Comparison of ENCODE assay signal across 21 cellular contexts in the genomic region with DNA sequence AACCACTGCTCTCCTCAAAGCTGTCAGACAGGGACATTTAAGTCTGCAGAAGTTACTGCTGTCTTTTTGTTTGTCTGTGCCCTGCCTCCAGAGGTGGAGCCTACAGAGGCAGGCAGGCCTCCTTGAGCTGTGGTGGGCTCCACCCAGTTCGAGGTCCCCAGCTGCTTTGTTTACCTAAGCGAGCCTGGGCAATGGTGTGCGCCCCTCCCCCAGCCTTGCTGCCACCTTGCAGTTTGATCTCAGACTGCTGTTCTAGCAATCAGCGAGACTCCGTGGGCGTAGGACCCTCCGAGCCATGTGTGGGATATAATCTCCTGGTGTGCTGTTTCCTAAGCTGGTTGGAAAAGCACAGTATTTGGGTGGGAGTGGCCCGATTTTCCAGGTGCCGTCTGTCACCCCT. TPM values are rescaled to one million over a fixed set of nuclear protein-coding genes. Genes with fewer than 3 reads are reported as not detected.
"Had no signal": no experiment of that assay in that cellular context is flagged by ENCODE, and none has a peak within 500 bp of the region (broad histone marks: within the 10 kb centered on the region; RNA-seq: fewer than 3 reads in every experiment).

No MANE protein-coding gene starts in this region.

RNA-seq across cellular contexts. Expression of gene TSHB, which starts 10.1 kb away (rescaled TPM):
- total RNA-seq: activated naive CD4-positive, alpha-beta T cell treated with anti-CD3 and anti-CD28 coated beads for 36 hours; activated naive CD4-positive, alpha-beta T cell treated with anti-CD3 and anti-CD28 coated beads, Interleukin-2, amount 50 U/mL, for 72 hours; activated naive CD8-positive, alpha-beta T cell treated with anti-CD3 and anti-CD28 coated beads for 36 hours; activated naive CD8-positive, alpha-beta T cell treated with anti-CD3 and anti-CD28 coated beads, Interleukin-2, amount 10 ng/mL, durations not matched to agents 7 days and 5 days; activated T-cell treated with anti-CD3 and anti-CD28 coated beads, Interleukin-2, amount 50 U/mL, for 4 hours; activated T-cell treated with anti-CD3 and anti-CD28 coated beads, Interleukin-2, amount 50 U/mL, for 72 hours; activated T-helper 1 cell treated with anti-CD3 and anti-CD28 coated beads, Interleukin-12 subunit alpha, Interleukin-12 subunit beta, Interleukin-2, Interleukin-4 antibody, amounts not matched to agents 30 ng/mL and 10 ng/mL and 1 ng/mL, durations not matched to agents 14 hours and 24 hours and 36 hours; activated T-helper 17 cell treated with anti-CD3 and anti-CD28 coated beads, Interleukin-2, amount 50 U/mL, for 72 hours; activated T-helper 2 cell treated with anti-CD3 and anti-CD28 coated beads, Interferon-gamma antibody, Interleukin-2, Interleukin-4, amounts not matched to agents 10 μg/mL and 5 μg/mL and 100 μg/mL, durations not matched to agents 14 hours and 24 hours and 36 hours; adrenal gland; aorta; ascending aorta; astrocyte; body of pancreas; breast epithelium; bronchial epithelial cell; cardiac muscle cell; cardiac septum; cerebellum; chondrocyte had no signal
- polyA plus RNA-seq: adipose tissue, adrenal gland, aorta, cardiac muscle cell had no signal
